8 cellular contexts compared by ENCODE assay signal in genomic region chr16:67658849-67659674, GRCh38. TPM values are rescaled to one million over a fixed set of nuclear protein-coding genes. Genes with fewer than 3 reads are reported as not detected.
DNase-seq lines count a peak whose midpoint lies in the region; ATAC-seq and TF ChIP-seq lines count a peak whose summit lies in the region.

No MANE protein-coding gene starts in this region.

- intact Hi-C loops in esophagus squamous epithelium (cut with DNase I), result no loop called here
- intact Hi-C loops in psoas muscle (cut with DNase I), result loop anchor here in 1 of 2 donors (5.0 kb wide), 1 partner anchor 92 kb away; no protein-coding TSS in a partner anchor

- TF ChIP-seq CTCF in GM06990 (IDR thresholded peaks at IDR 0.05; ENCODE audit: insufficient read depth, low read length, poor library complexity, severe bottlenecking) (no peak), esophagus squamous epithelium (IDR thresholded peaks at IDR 0.05) (no peak), psoas muscle (IDR thresholded peaks at IDR 0.05) (no peak)

- 17 to 57% methylated on average over 4 to 13 of the region's 21 CpGs for WGBS in esophagus squamous epithelium, 2 donors
- WGBS in psoas muscle, 3 donors, result 34 to 44% (median 37%) methylated on average over 19 to 21 of the region's 21 CpGs

- peaks cover 25% of the 10 kb centered on the region for H3K36me3 ChIP-seq in GM06990 (ENCODE audit: control insufficient read depth, insufficient read depth, low read length)
- peaks cover 55% of the 10 kb centered on the region for H3K36me3 ChIP-seq in SJSA1
- peaks cover 6 to 46% (median 7%) of the 10 kb centered on the region in 3 donors for H3K36me3 ChIP-seq in esophagus squamous epithelium
- H3K36me3 ChIP-seq in psoas muscle (ENCODE audit: insufficient read depth in 1 of 2, low read depth in 1 of 2), result peaks cover 0 to 26% of the 10 kb centered on the region in 2 donors

- peak overlapping the region; percentile 94 for H3K4me3 ChIP-seq in GM06990 (replicated peaks; ENCODE audit: low read depth, low read length)
- H3K4me3 ChIP-seq in SJSA1, result peak overlapping the region; percentile 77
- H3K4me3 ChIP-seq in esophagus squamous epithelium, result peak overlapping the region; percentile 53 to 82 (median 78)
- H3K4me3 ChIP-seq in psoas muscle, result peak overlapping the region; percentile 91

- no peaks in the 10 kb centered on the region for H3K27me3 ChIP-seq in GM06990 (replicated peaks; ENCODE audit: control insufficient read depth, insufficient read depth, low read length)
- H3K27me3 ChIP-seq in SJSA1 (replicated peaks), result no peaks in the 10 kb centered on the region
- H3K27me3 ChIP-seq in esophagus squamous epithelium, result peaks cover 5 to 16% (median 6%) of the 10 kb centered on the region in 4 donors
- H3K27me3 ChIP-seq in psoas muscle (ENCODE audit: insufficient read depth in 3 of 3, low read length in 2 of 3), result peaks cover 0 to 9% (median 9%) of the 10 kb centered on the region in 3 donors

- peaks cover 36% of the 10 kb centered on the region for H3K4me1 ChIP-seq in SJSA1 (replicated peaks)
- H3K4me1 ChIP-seq in esophagus squamous epithelium, result peaks cover 17 to 30% (median 23%) of the 10 kb centered on the region in 3 donors
- peaks cover 16% of the 10 kb centered on the region for H3K4me1 ChIP-seq in psoas muscle

- DNase-seq in GM06990 (ENCODE audit: extremely low read depth, insufficient read length) (no peak), SJSA1 (ENCODE audit: low read depth in 1 of 2, low spot score in 2 of 2) (no peak), esophagus squamous epithelium (lab: John Stamatoyannopoulos, UW) (no peak), psoas muscle (no peak), NCI-H1417 (lab: John Stamatoyannopoulos, UW) (no peak), NK-92 (lab: John Stamatoyannopoulos, UW; ENCODE audit: unreplicated experiment) (no peak)

- H3K9me3 ChIP-seq in SJSA1 (replicated peaks), result no peaks in the 10 kb centered on the region; the same call in 1 of the 2 replicates
- H3K9me3 ChIP-seq in esophagus squamous epithelium, result no peaks in the 10 kb centered on the region
- H3K9me3 ChIP-seq in psoas muscle, result no peaks in the 10 kb centered on the region

- no peak for ATAC-seq in psoas muscle
- ATAC-seq in GM18505 (IDR thresholded peaks at IDR 0.05; ENCODE audit: unreplicated experiment), result no peak
- no peak for ATAC-seq in HG03520 (IDR thresholded peaks at IDR 0.05; ENCODE audit: unreplicated experiment)

- H3K27ac ChIP-seq in SJSA1, result no peak overlapping the region
- H3K27ac ChIP-seq in esophagus squamous epithelium, result peak overlapping the region in 3 of 4 donors; percentile 84 to 97 (median 96)
- no peak overlapping the region for H3K27ac ChIP-seq in psoas muscle

- no peak for TF ChIP-seq POLR2A in esophagus squamous epithelium (IDR thresholded peaks at IDR 0.05)
- TF ChIP-seq POLR2A in GM18505 (IDR thresholded peaks at IDR 0.05; ENCODE audit: borderline replicate concordance, extremely low read depth, insufficient read depth, insufficient read length), result no peak

RNA-seq across cellular contexts. Expression of gene ACD, which starts 1.0 kb away (rescaled TPM):
- 22.6 and 33.0 TPM in 2 replicates for total RNA-seq in SJSA1 (2014; rRNA removed; shearing (Covaris generic))
- 10 to 100 TPM in 2 of 4 donors, 1 to 10 TPM in 2; 5.7 to 18.7 (median 8.8) TPM for total RNA-seq in esophagus squamous epithelium
- total RNA-seq in psoas muscle, result 10 to 100 TPM in 1 of 4 donors, 1 to 10 TPM in 3; 4.9 to 10.2 (median 7.4) TPM
- 10 to 100 TPM in 2 of 3 donors, 1 to 10 TPM in 1; 8.9 to 16.7 (median 12.6) TPM for polyA plus RNA-seq in psoas muscle

RNA-seq across cellular contexts. Expression of gene PARD6A, which starts 1.7 kb away (rescaled TPM):
- 0.26 TPM in 1 of 2 replicates, not detected in the other for total RNA-seq in SJSA1 (2014; rRNA removed; shearing (Covaris generic))
- total RNA-seq in esophagus squamous epithelium (1 to 10 TPM; 1.1 to 2.3 (median 2.1) TPM), psoas muscle (1 to 10 TPM; 4.9 to 6.8 (median 5.9) TPM)
- polyA plus RNA-seq in psoas muscle, result 10 to 100 TPM in 1 of 3 donors, 1 to 10 TPM in 2; 8.0 to 11.0 (median 9.9) TPM

RNA-seq across cellular contexts. Expression of gene ENKD1, which starts 7.5 kb away (rescaled TPM):
- total RNA-seq in SJSA1 (2014; rRNA removed; shearing (Covaris generic)), result 5.1 TPM in 2 replicates
- total RNA-seq in esophagus squamous epithelium, result 10 to 100 TPM in 3 of 4 donors, 1 to 10 TPM in 1; 6.1 to 12.9 (median 12.2) TPM
- total RNA-seq in psoas muscle, result 1 to 10 TPM; 6.5 to 7.6 (median 7.1) TPM
- 10 to 100 TPM; 17.5 to 20.7 (median 19.2) TPM for polyA plus RNA-seq in psoas muscle

RNA-seq across cellular contexts. Expression of gene C16orf86, which starts 7.6 kb away (rescaled TPM):
- 0.32 TPM in 1 of 2 replicates, not detected in the other for total RNA-seq in SJSA1 (2014; rRNA removed; shearing (Covaris generic))
- total RNA-seq in esophagus squamous epithelium (1 to 10 TPM in 3 of 4 donors, not detected in 1; 1.1 to 3.1 (median 2.4) TPM), psoas muscle (1 to 10 TPM; 5.1 to 7.3 (median 5.9) TPM)
- polyA plus RNA-seq in psoas muscle, result 1 to 10 TPM; 2.6 to 6.5 (median 4.5) TPM

RNA-seq across cellular contexts. Expression of gene CARMIL2, which starts 14.1 kb away (rescaled TPM):
- 5.2 and 7.6 TPM in 2 replicates for total RNA-seq in SJSA1 (2014; rRNA removed; shearing (Covaris generic))
- total RNA-seq in esophagus squamous epithelium, result 1 to 10 TPM in 2 of 4 donors, under 1 TPM in 2; 0.64 to 3.1 (median 1.6) TPM
- total RNA-seq in psoas muscle, result 1 to 10 TPM in 1 of 4 donors, under 1 TPM in 2, not detected in 1; 0.59 to 1.1 (median 0.63) TPM
- polyA plus RNA-seq in psoas muscle, result under 1 TPM; 0.17 to 0.46 (median 0.30) TPM

Comparison
In these comparisons a context has a peak if more than half of its experiments do, and no peak if none do; other contexts are left out.
1. H3K27ac ChIP-seq: peak in esophagus squamous epithelium (3 of 4); none in SJSA1 (single experiment) and psoas muscle (single experiment).
2. Peak in every context shown above with its lines, with median percentiles within 50 percentile points of each other: H3K4me3 ChIP-seq.